ENCODE assay signal across 13 cellular contexts in genomic region chr18:22355069-22355468, GRCh38.
"Had no signal": no experiment of that assay in that cellular context is flagged by ENCODE, and none has a peak within 500 bp of the region (broad histone marks: within the 10 kb centered on the region; RNA-seq: fewer than 3 reads in every experiment).

No MANE protein-coding gene starts in this region.

- H3K36me3 ChIP-seq: cardiac muscle cell, neutrophil had no signal

- DNase-seq: cerebellar nuclear complex; dorsolateral prefrontal cortex; effector CD8-positive, alpha-beta T cell; immature natural killer cell; left colon; mammary epithelial cell; mucosa of descending colon; naive thymus-derived CD8-positive, alpha-beta T cell; stimulated activated CD4-positive, alpha-beta T cell treated with anti-CD3 and anti-CD28 coated beads, Interleukin-12 subunit alpha, Interleukin-12 subunit beta, amount 100 ng/mL, for 4 hours; stimulated activated naive CD4-positive, alpha-beta T cell treated with Interleukin-2 at 50 U/mL for 16 hours had no signal

- H3K27ac ChIP-seq: cardiac muscle cell, dorsolateral prefrontal cortex, neutrophil had no signal

- ATAC-seq: left colon; mucosa of descending colon; naive thymus-derived CD8-positive, alpha-beta T cell; sciatic nerve had no signal

- H3K4me3 ChIP-seq: cardiac muscle cell, dorsolateral prefrontal cortex, mucosa of descending colon had no signal

- H3K9me3 ChIP-seq: mucosa of descending colon, neutrophil had no signal
